8 cellular contexts compared by ENCODE assay signal in the genomic region with DNA sequence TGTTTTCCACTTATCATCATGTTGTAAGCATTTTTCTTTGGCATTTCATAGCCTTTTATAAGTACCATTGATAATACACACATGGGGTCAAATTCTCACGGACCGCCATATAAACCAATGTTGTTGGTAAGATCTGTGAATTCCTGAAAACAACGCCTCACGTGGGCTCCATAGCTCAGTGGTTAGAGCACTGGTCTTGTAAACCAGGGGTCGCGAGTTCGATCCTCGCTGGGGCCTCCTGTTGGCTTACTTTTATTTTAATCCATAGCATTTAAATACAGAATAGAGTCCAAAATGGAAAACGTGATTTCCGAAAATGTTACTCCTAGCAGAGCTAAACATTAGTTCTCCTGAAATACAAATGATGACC.
DNase-seq lines count a peak whose midpoint lies in the region; ATAC-seq and TF ChIP-seq lines count a peak whose summit lies in the region.

No MANE protein-coding gene starts in this region.

- H3K9me3 ChIP-seq in left lung, result no peaks in the 10 kb centered on the region

- TF ChIP-seq CTCF in GM06990 (IDR thresholded peaks at IDR 0.05; ENCODE audit: insufficient read depth, low read length, poor library complexity, severe bottlenecking), result no peak
- TF ChIP-seq CTCF in choroid plexus epithelial cell (conservative IDR thresholded peaks at IDR 0.05; ENCODE audit: low read depth, low read length), result no peak
- TF ChIP-seq CTCF in left lung (IDR thresholded peaks at IDR 0.05), result no peak

- peak; percentile 6 for ATAC-seq in HG02623 (IDR thresholded peaks at IDR 0.05; ENCODE audit: unreplicated experiment)
- ATAC-seq in left lung, result peak; percentile 40
- ATAC-seq in HG03108 (IDR thresholded peaks at IDR 0.05; ENCODE audit: unreplicated experiment), result no peak

- H3K36me3 ChIP-seq in GM06990 (ENCODE audit: control insufficient read depth, insufficient read depth, low read length) (no peaks in the 10 kb centered on the region), left lung (no peaks in the 10 kb centered on the region)

- DNase-seq in GM06990 (ENCODE audit: extremely low read depth, insufficient read length) (no peak), NCI-H146 (lab: John Stamatoyannopoulos, UW) (peak; percentile 71), choroid plexus epithelial cell (ENCODE audit: low read depth) (peak; percentile 84), left lung (peak; percentile 53 to 72)
- peak; percentile 42 for DNase-seq in activated CD4-positive, alpha-beta T cell treated with anti-CD3 and anti-CD28 coated beads for 1 hour
- DNase-seq in stimulated activated CD4-positive, alpha-beta T cell treated with anti-CD3 and anti-CD28 coated beads, Interleukin-4, amount 100 ng/mL, for 24 hours, result peak; percentile 76

- intact Hi-C loops in left lung (cut with DNase I), result loop anchor here in 1 of 2 donors (5.0 kb wide), 1 partner anchor 167 kb away; no protein-coding TSS in a partner anchor

- H3K4me1 ChIP-seq in left lung, result peaks cover 0 to 17% of the 10 kb centered on the region in 2 donors

- H3K4me3 ChIP-seq in GM06990 (replicated peaks; ENCODE audit: low read depth, low read length) (peak overlapping the region; percentile 46), choroid plexus epithelial cell (ENCODE audit: low read depth, low read length) (peak overlapping the region; percentile 61), left lung (peak overlapping the region; percentile 19 to 38)

- H3K27ac ChIP-seq in left lung, result peak overlapping the region; percentile 83

- H3K27me3 ChIP-seq in GM06990 (replicated peaks; ENCODE audit: control insufficient read depth, insufficient read depth, low read length), result no peaks in the 10 kb centered on the region
- H3K27me3 ChIP-seq in left lung, result no peaks in the 10 kb centered on the region
